12 cellular contexts compared by ENCODE assay signal in the genomic region with DNA sequence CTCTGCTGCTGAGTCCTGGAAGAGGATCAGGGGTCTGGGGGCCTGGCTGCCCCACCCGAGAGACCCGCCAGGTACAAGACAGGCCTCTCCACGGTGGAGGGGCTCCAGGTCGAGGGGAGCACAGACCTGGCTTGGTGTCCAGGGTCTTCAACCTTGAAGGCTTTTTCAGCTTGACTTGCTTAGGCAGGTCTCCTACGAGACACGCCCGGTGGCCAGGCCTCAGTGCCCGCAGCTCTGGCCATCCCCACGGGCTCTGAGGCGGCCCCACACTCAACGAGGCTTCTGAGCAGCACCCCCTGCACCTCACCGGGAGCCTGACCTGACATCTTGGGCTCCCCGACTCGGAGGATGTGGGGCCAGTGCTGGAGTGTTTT. TPM values are rescaled to one million over a fixed set of nuclear protein-coding genes. Genes with fewer than 3 reads are reported as not detected.
DNase-seq lines count a peak whose midpoint lies in the region; ATAC-seq and TF ChIP-seq lines count a peak whose summit lies in the region.
"Had no signal": no experiment of that assay in that cellular context is flagged by ENCODE, and none has a peak within 500 bp of the region (broad histone marks: within the 10 kb centered on the region; RNA-seq: fewer than 3 reads in every experiment).

No MANE protein-coding gene starts in this region.

- no peak overlapping the region for H3K4me3 ChIP-seq in KMS-11 (IDR thresholded peaks at IDR 0.05; ENCODE audit: insufficient read depth, low read depth, low read length)
- peak overlapping the region in 6 of 8 donors; percentile 1 to 61 (median 28) for H3K4me3 ChIP-seq in spleen
- H3K4me3 ChIP-seq in GM23248: no peak overlapping the region
- H3K4me3 ChIP-seq: A549 had no signal

- no peaks in the 10 kb centered on the region for H3K36me3 ChIP-seq in KMS-11 (ENCODE audit: insufficient read depth)
- H3K36me3 ChIP-seq in spleen: peaks cover 0 to 9% (median 0%) of the 10 kb centered on the region in 6 donors
- H3K36me3 ChIP-seq in GM23248 (ENCODE audit: low read depth): no peaks in the 10 kb centered on the region
- H3K36me3 ChIP-seq: heart right ventricle had no signal

- H3K27ac ChIP-seq in KMS-11 (no peak overlapping the region), spleen (peak overlapping the region in 7 of 8 donors; percentile 16 to 84 (median 76)), GM23248 (no peak overlapping the region)
- H3K27ac ChIP-seq: A549 had no signal

- H3K9me3 ChIP-seq in spleen (no peaks in the 10 kb centered on the region), GM23248 (ENCODE audit: low read depth) (no peaks in the 10 kb centered on the region)
- H3K9me3 ChIP-seq: A549, heart right ventricle had no signal

- H3K9ac ChIP-seq in KMS-11 (no peak overlapping the region; the same call in 1 of the 2 replicates), GM23248 (no peak overlapping the region)

- peak overlapping the region; percentile 64; the same call in 1 of the 2 replicates for H2AFZ ChIP-seq in KMS-11 (ENCODE audit: low read depth)
- H2AFZ ChIP-seq in GM23248: no peak overlapping the region

- H3K36me3 Mint-ChIP-seq in T-helper 2 cell treated with Interferon-gamma antibody and Interleukin-4, amounts not matched to agents 5 μg/mL and 100 μg/mL, for 36 hours (ENCODE audit: low read depth): no peaks in the 10 kb centered on the region
- peaks cover 4% of the 10 kb centered on the region for H3K36me3 Mint-ChIP-seq in central memory CD8-positive, alpha-beta T cell (ENCODE audit: insufficient read depth)

- WGBS in spleen, 5 donors: 22 to 49% (median 38%) methylated on average over 7 to 14 of the region's 14 CpGs
- 73 to 74% methylated on average over 14 of the region's 14 CpGs for WGBS in GM23248 (ENCODE audit: low coverage in 1 of 2, low lambda C conversion rate in 2 of 2, missing lambda C conversion rate in 2 of 2), 2 experiments

- H3K4me3 Mint-ChIP-seq in T-helper 2 cell treated with Interferon-gamma antibody and Interleukin-4, amounts not matched to agents 5 μg/mL and 100 μg/mL, for 36 hours: peak overlapping the region; percentile 84
- peak overlapping the region; percentile 79 for H3K4me3 Mint-ChIP-seq in central memory CD8-positive, alpha-beta T cell
- H3K4me3 Mint-ChIP-seq: endodermal cell had no signal

- H3K4me1 ChIP-seq in KMS-11 (ENCODE audit: low read depth, poor library complexity, severe bottlenecking): peaks cover 6% of the 10 kb centered on the region
- peaks cover 32 to 91% (median 64%) of the 10 kb centered on the region in 6 donors for H3K4me1 ChIP-seq in spleen
- no peaks in the 10 kb centered on the region for H3K4me1 ChIP-seq in GM23248 (ENCODE audit: insufficient read depth)

- in situ Hi-C loops in GM23248 (cut with MboI): no loop called here

- H3K27ac Mint-ChIP-seq in T-helper 2 cell treated with Interferon-gamma antibody and Interleukin-4, amounts not matched to agents 5 μg/mL and 100 μg/mL, for 36 hours: peak overlapping the region; percentile 86
- peak overlapping the region; percentile 45 for H3K27ac Mint-ChIP-seq in central memory CD8-positive, alpha-beta T cell (ENCODE audit: low read depth)
- H3K27ac Mint-ChIP-seq: endodermal cell had no signal

- no peak for TF ChIP-seq CTCF in KMS-11 (conservative IDR thresholded peaks at IDR 0.05; ENCODE audit: low read depth, low read length)
- TF ChIP-seq CTCF in spleen (IDR thresholded peaks at IDR 0.05 in 8 of 11, conservative IDR thresholded peaks at IDR 0.05 in 3 of 11): no peak

- no peaks in the 10 kb centered on the region for H3F3A ChIP-seq in GM23248 (ENCODE audit: insufficient read depth)

- no peaks in the 10 kb centered on the region for H3K27me3 Mint-ChIP-seq in T-helper 2 cell treated with Interferon-gamma antibody and Interleukin-4, amounts not matched to agents 5 μg/mL and 100 μg/mL, for 36 hours (ENCODE audit: low read depth)
- H3K27me3 Mint-ChIP-seq in central memory CD8-positive, alpha-beta T cell: no peaks in the 10 kb centered on the region

- H3K4me1 Mint-ChIP-seq in T-helper 2 cell treated with Interferon-gamma antibody and Interleukin-4, amounts not matched to agents 5 μg/mL and 100 μg/mL, for 36 hours (ENCODE audit: low read depth): peaks cover 8% of the 10 kb centered on the region
- H3K4me1 Mint-ChIP-seq in central memory CD8-positive, alpha-beta T cell: peaks cover 17% of the 10 kb centered on the region

- no peak for DNase-seq in T-helper 2 cell treated with Interferon-gamma antibody and Interleukin-4, amounts not matched to agents 5 μg/mL and 100 μg/mL, for 36 hours (ENCODE audit: low spot score)
- no peak for DNase-seq in T-helper 2 cell
- DNase-seq in central memory CD8-positive, alpha-beta T cell (ENCODE audit: low spot score in 2 of 2): no peak
- no peak for DNase-seq in spleen
- DNase-seq in effector CD8-positive, alpha-beta T cell (lab: John Stamatoyannopoulos, UW): no peak
- DNase-seq in GM23248: no peak
- DNase-seq: EL had no signal

- no peak for TF ChIP-seq POLR2A in spleen (IDR thresholded peaks at IDR 0.05)

- H3K9me2 ChIP-seq in GM23248 (ENCODE audit: insufficient read depth): no peaks in the 10 kb centered on the region

- ATAC-seq in central memory CD8-positive, alpha-beta T cell (replicated peaks; ENCODE audit: extremely low read depth, poor library complexity, severe bottlenecking): no peak
- no peak for ATAC-seq in HG02870 (IDR thresholded peaks at IDR 0.05; ENCODE audit: unreplicated experiment)

- H3K27me3 ChIP-seq in KMS-11 (ENCODE audit: insufficient read depth, low read depth): no peaks in the 10 kb centered on the region
- H3K27me3 ChIP-seq in spleen (replicated peaks in 1 of 7): no peaks in the 10 kb centered on the region
- no peaks in the 10 kb centered on the region for H3K27me3 ChIP-seq in GM23248 (replicated peaks; ENCODE audit: insufficient read depth)
- H3K27me3 ChIP-seq: heart right ventricle had no signal

- H4K20me1 ChIP-seq in KMS-11 (ENCODE audit: insufficient read depth) (no peaks in the 10 kb centered on the region), GM23248 (ENCODE audit: insufficient read depth) (no peaks in the 10 kb centered on the region)

- H3K79me2 ChIP-seq in KMS-11 (ENCODE audit: insufficient read depth, low read depth) (no peaks in the 10 kb centered on the region), GM23248 (ENCODE audit: insufficient read depth) (no peaks in the 10 kb centered on the region)

- H3K9me3 Mint-ChIP-seq in T-helper 2 cell treated with Interferon-gamma antibody and Interleukin-4, amounts not matched to agents 5 μg/mL and 100 μg/mL, for 36 hours: no peaks in the 10 kb centered on the region
- H3K9me3 Mint-ChIP-seq in central memory CD8-positive, alpha-beta T cell: no peaks in the 10 kb centered on the region
- H3K9me3 Mint-ChIP-seq: endodermal cell had no signal

- intact Hi-C loops in spleen (cut with DNase I; ENCODE audit: low total_unique reads): no loop called here

- H3K4me2 ChIP-seq in KMS-11: peak overlapping the region; percentile 63
- H3K4me2 ChIP-seq in GM23248 (ENCODE audit: unreplicated experiment): no peak overlapping the region
- H3K4me2 ChIP-seq: A549 had no signal

RNA-seq across cellular contexts. Expression of a gene that starts 6.6 kb away (rescaled TPM):
- total RNA-seq in spleen: 100 to 1,000 TPM; 175 to 382 (median 278) TPM
- 100 to 1,000 TPM in 1 of 3 donors, 10 to 100 TPM in 2; 41.9 to 113 (median 68.3) TPM for polyA plus RNA-seq in spleen
- total RNA-seq in GM23248 (2014; rRNA removed; shearing (Covaris generic)): 136 and 147 TPM in 2 replicates
- 123 and 136 TPM in 2 replicates for polyA plus RNA-seq in GM23248 (2016; fragmentation: Nextera tagmentation; extraction: Ambion mirVana)

RNA-seq across cellular contexts. Expression of a gene that starts 12.7 kb away (rescaled TPM):
- 1 to 10 TPM; 4.5 to 8.9 (median 6.0) TPM for total RNA-seq in spleen
- polyA plus RNA-seq in spleen (10 to 100 TPM in 1 of 3 donors, 1 to 10 TPM in 2; 6.4 to 10.4 (median 9.9) TPM), GM23248 (2016; fragmentation: Nextera tagmentation; extraction: Ambion mirVana) (6.1 and 6.6 TPM in 2 replicates)
- 3.3 and 5.7 TPM in 2 replicates for total RNA-seq in GM23248 (2014; rRNA removed; shearing (Covaris generic))

RNA-seq across cellular contexts. Expression of a gene that starts 29.1 kb away (rescaled TPM):
- total RNA-seq in spleen: 10 to 100 TPM; 54.0 to 76.2 (median 64.7) TPM
- polyA plus RNA-seq in spleen: 10 to 100 TPM; 23.6 to 48.7 (median 27.8) TPM
- total RNA-seq in GM23248 (2014; rRNA removed; shearing (Covaris generic)): 50.0 and 58.4 TPM in 2 replicates
- 22.2 and 22.3 TPM in 2 replicates for polyA plus RNA-seq in GM23248 (2016; fragmentation: Nextera tagmentation; extraction: Ambion mirVana)

RNA-seq across cellular contexts. Expression of a gene that starts 43.9 kb away (rescaled TPM):
- total RNA-seq in spleen: 10 to 100 TPM in 3 of 7 donors, 1 to 10 TPM in 4; 5.2 to 20.7 (median 9.3) TPM
- polyA plus RNA-seq in spleen (10 to 100 TPM; 10.7 to 25.3 (median 21.0) TPM), GM23248 (2016; fragmentation: Nextera tagmentation; extraction: Ambion mirVana) (1.0 and 1.2 TPM in 2 replicates)
- total RNA-seq in GM23248 (2014; rRNA removed; shearing (Covaris generic)): 9.8 and 12.3 TPM in 2 replicates

RNA-seq across cellular contexts. Expression of a gene that starts 52.6 kb away (rescaled TPM):
- total RNA-seq in spleen: 10 to 100 TPM in 2 of 7 donors, 1 to 10 TPM in 5; 3.9 to 11.6 (median 6.4) TPM
- polyA plus RNA-seq in spleen (10 to 100 TPM in 1 of 3 donors, 1 to 10 TPM in 2; 6.9 to 11.0 (median 9.0) TPM), GM23248 (2016; fragmentation: Nextera tagmentation; extraction: Ambion mirVana) (20.7 and 23.2 TPM in 2 replicates)
- total RNA-seq in GM23248 (2014; rRNA removed; shearing (Covaris generic)): 22.8 and 28.7 TPM in 2 replicates

Comparison
In these comparisons a context has a peak if more than half of its experiments do, and no peak if none do; other contexts are left out.
1. H3K27ac ChIP-seq: peak in spleen (7 of 8); none in KMS-11 (single experiment) and GM23248 (single experiment).
2. H3K4me3 ChIP-seq: peak in spleen (6 of 8); none in KMS-11 (single experiment) and GM23248 (single experiment).